ENCODE assay signal across 18 cellular contexts in genomic region chr12:95605875-95606274, GRCh38. TPM values are rescaled to one million over a fixed set of nuclear protein-coding genes. Genes with fewer than 3 reads are reported as not detected.
DNase-seq lines count a peak whose midpoint lies in the region; ATAC-seq and TF ChIP-seq lines count a peak whose summit lies in the region.
"Had no signal": no experiment of that assay in that cellular context is flagged by ENCODE, and none has a peak within 500 bp of the region (broad histone marks: within the 10 kb centered on the region; RNA-seq: fewer than 3 reads in every experiment).

No MANE protein-coding gene starts in this region.

- POLR2A ChIA-PET in PC-3 (lab: Charles Lee; ENCODE audit: unreplicated experiment): no interaction called here

- peak overlapping the region; percentile 68 for H3K27ac ChIP-seq in PC-3 (ENCODE audit: low read length)
- peak overlapping the region in 2 of 3 donors; percentile 42 to 61 for H3K27ac ChIP-seq in thyroid gland
- H3K27ac ChIP-seq: neutrophil, right lobe of liver had no signal

- CTCF ChIA-PET in PC-3 (lab: Charles Lee): no interaction called here

- DNase-seq in PC-3 (peak; percentile 77), dermis blood vessel endothelial cell (peak; percentile 95), iris pigment epithelial cell (ENCODE audit: low read depth) (peak; percentile 18), thyroid gland (peak in 1 of 2 donors; percentile 7), T-helper 9 cell (no peak), anterior cingulate cortex (lab: John Stamatoyannopoulos, UW) (no peak)
- DNase-seq: Caco-2; H9; KBM-7; NCI-H2081 treated with DMSO at 0.1 percent for 48 hours; NCI-H524 treated with DMSO at 0.1 percent for 48 hours; right lobe of liver; SHP77; stimulated activated CD4-positive, alpha-beta T cell treated with anti-CD3 and anti-CD28 coated beads, Interleukin-2, amount 100 ng/mL, for 24 hours; T-helper 17 cell had no signal

- 34 to 46% methylated on average over 4 of the region's 4 CpGs for WGBS in thyroid gland, 2 donors

- H3K4me2 ChIP-seq in PC-3 (ENCODE audit: low read length): 0 out of 2 replicates have a peak overlapping the region, but pooled peaks have one; percentile 12

- H4K20me1 ChIP-seq in PC-3 (ENCODE audit: low read length): no peaks in the 10 kb centered on the region

- no TSS peak for BruUV-seq in PC-3 (replicated peaks; lab: Mats Ljungman, UMichigan)

- intact Hi-C loops in PC-3 (cut with micrococcal nuclease): loop anchor here (10.0 kb wide), 1 partner anchor 99 kb away; no protein-coding TSS in a partner anchor
- intact Hi-C loops in thyroid gland (cut with DNase I): no loop called here

- TF ChIP-seq POLR2A in thyroid gland (IDR thresholded peaks at IDR 0.05): no peak

- no peak for ATAC-seq in PC-3
- ATAC-seq in HG02973 (IDR thresholded peaks at IDR 0.05; ENCODE audit: unreplicated experiment): no peak
- ATAC-seq: left lobe of liver, T-helper 17 cell had no signal

- no peak for TF ChIP-seq CTCF in PC-3 (conservative IDR thresholded peaks at IDR 0.05; ENCODE audit: low read depth, low read length)
- TF ChIP-seq CTCF in thyroid gland (IDR thresholded peaks at IDR 0.05): no peak

- H3K4me3 ChIP-seq in PC-3 (ENCODE audit: low read length) (no peak overlapping the region), thyroid gland (replicated peaks in 1 of 3) (no peak overlapping the region)
- H3K4me3 ChIP-seq: right lobe of liver had no signal

- no peaks in the 10 kb centered on the region for H3K9me2 ChIP-seq in PC-3 (replicated peaks; ENCODE audit: low read length)

- no peaks in the 10 kb centered on the region for H3K27me3 ChIP-seq in PC-3 (ENCODE audit: low read length)
- no peaks in the 10 kb centered on the region for H3K27me3 ChIP-seq in thyroid gland
- H3K27me3 ChIP-seq: right lobe of liver had no signal

- no peaks in the 10 kb centered on the region for H3F3A ChIP-seq in PC-3 (ENCODE audit: low read length, unreplicated experiment)

- H3K9ac ChIP-seq in PC-3 (ENCODE audit: low read length): no peak overlapping the region; the same call in 1 of the 2 replicates

- no peaks in the 10 kb centered on the region for H3K36me3 ChIP-seq in PC-3 (ENCODE audit: low read depth, low read length)
- no peaks in the 10 kb centered on the region for H3K36me3 ChIP-seq in thyroid gland
- H3K36me3 ChIP-seq: neutrophil, right lobe of liver had no signal

- H3K9me3 ChIP-seq in PC-3 (ENCODE audit: low read length) (no peaks in the 10 kb centered on the region), thyroid gland (no peaks in the 10 kb centered on the region)
- H3K9me3 ChIP-seq: Caco-2, neutrophil, right lobe of liver had no signal

- no peaks in the 10 kb centered on the region for H3K79me2 ChIP-seq in PC-3 (ENCODE audit: low read length)

- H3K4me1 ChIP-seq in PC-3 (ENCODE audit: insufficient read depth, low read length) (peaks cover 63% of the 10 kb centered on the region), thyroid gland (peaks cover 11 to 31% of the 10 kb centered on the region in 2 donors)

- no peak overlapping the region for H2AFZ ChIP-seq in PC-3 (ENCODE audit: low read length)

RNA-seq across cellular contexts. Expression of gene USP44, which starts 54.6 kb away (rescaled TPM):
- not detected in 2 replicates for total RNA-seq in PC-3 (2014; rRNA removed)
- total RNA-seq in dermis blood vessel endothelial cell: 3.4 and 5.4 TPM in 2 replicates
- 1 to 10 TPM; 2.8 to 9.1 (median 6.3) TPM for total RNA-seq in thyroid gland

Comparison
In these comparisons a context has a peak if more than half of its experiments do, and no peak if none do; other contexts are left out.
1. DNase-seq: peak in PC-3 (single experiment), dermis blood vessel endothelial cell (single experiment) and iris pigment epithelial cell (single experiment); none in T-helper 9 cell (single experiment) and anterior cingulate cortex (0 of 58).